ENCODE assay signal across 9 cellular contexts in the genomic region with DNA sequence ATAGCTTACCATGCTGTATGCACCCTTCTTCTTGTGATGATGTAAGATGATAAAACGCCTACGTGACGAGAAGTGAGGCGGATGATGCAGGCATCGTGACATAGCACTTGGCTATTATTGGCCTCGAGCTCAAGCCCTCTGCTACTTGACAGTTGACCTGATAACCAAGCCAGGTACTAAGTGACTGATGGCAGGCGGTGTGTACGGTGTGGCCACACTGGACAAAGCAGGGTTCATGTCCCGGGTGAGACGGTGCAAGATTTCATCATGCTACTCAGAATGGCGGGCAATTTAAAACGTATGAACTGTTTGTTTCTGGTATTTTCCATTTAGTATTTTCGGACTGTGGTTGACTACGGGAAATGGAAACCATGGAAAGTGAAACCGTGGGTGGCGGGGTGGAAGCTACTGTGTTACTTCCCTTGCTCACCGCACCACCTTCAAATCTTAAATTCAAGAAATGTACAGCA. TPM values are rescaled to one million over a fixed set of nuclear protein-coding genes. Genes with fewer than 3 reads are reported as not detected.
DNase-seq lines count a peak whose midpoint lies in the region; ATAC-seq and TF ChIP-seq lines count a peak whose summit lies in the region.
"Had no signal": no experiment of that assay in that cellular context is flagged by ENCODE, and none has a peak within 500 bp of the region (broad histone marks: within the 10 kb centered on the region; RNA-seq: fewer than 3 reads in every experiment).

No MANE protein-coding gene starts in this region.

- H3K9me3 ChIP-seq in neural progenitor cell (ENCODE audit: low read depth) (no peaks in the 10 kb centered on the region), stomach (no peaks in the 10 kb centered on the region)

- no peak for TF ChIP-seq EP300 in stomach (IDR thresholded peaks at IDR 0.05)

- H3K27ac Mint-ChIP-seq in IgD-negative memory B cell, result peak overlapping the region; percentile 8 to 83 (median 13)
- H3K27ac Mint-ChIP-seq in neural progenitor cell, result peak overlapping the region; percentile 51

- H3K36me3 ChIP-seq in neural progenitor cell (no peaks in the 10 kb centered on the region), stomach (no peaks in the 10 kb centered on the region)

- DNase-seq in activated T-cell treated with anti-CD3 and anti-CD28 coated beads, Interleukin-2, amount 50 U/mL, for 4 hours, result no peak
- DNase-seq in neural progenitor cell (ENCODE audit: low spot score) (no peak), stomach (no peak), head of caudate nucleus (no peak)

- H3K4me3 Mint-ChIP-seq in IgD-negative memory B cell (peak overlapping the region; percentile 69 to 88 (median 77)), neural progenitor cell (peak overlapping the region; percentile 19)
- peak overlapping the region; percentile 58 for H3K4me3 Mint-ChIP-seq in activated T-cell treated with anti-CD3 and anti-CD28 coated beads, Interleukin-2, amount 50 U/mL, for 4 hours

- H3K36me3 Mint-ChIP-seq in IgD-negative memory B cell, result peaks cover 1% of the 10 kb centered on the region
- H3K36me3 Mint-ChIP-seq in activated T-cell treated with anti-CD3 and anti-CD28 coated beads, Interleukin-2, amount 50 U/mL, for 4 hours (ENCODE audit: insufficient read depth), result no peaks in the 10 kb centered on the region
- H3K36me3 Mint-ChIP-seq in neural progenitor cell, result no peaks in the 10 kb centered on the region

- H3K79me2 ChIP-seq in neural progenitor cell (ENCODE audit: low read depth), result no peaks in the 10 kb centered on the region

- no peak overlapping the region for H3K4me2 ChIP-seq in neural progenitor cell
- H3K4me2 ChIP-seq: KMS-11 had no signal

- ATAC-seq in GM18505 (IDR thresholded peaks at IDR 0.05; ENCODE audit: unreplicated experiment) (no peak), HG03139 (IDR thresholded peaks at IDR 0.05; ENCODE audit: unreplicated experiment) (no peak), HG02610 (IDR thresholded peaks at IDR 0.05; ENCODE audit: unreplicated experiment) (no peak)
- peak in 1 of 2 donors; percentile 36 for ATAC-seq in activated T-cell treated with anti-CD3 and anti-CD28 coated beads, Interleukin-2, amount 50 U/mL, for 4 hours

- H4K20me1 ChIP-seq in neural progenitor cell (ENCODE audit: low read depth), result no peaks in the 10 kb centered on the region

- no peak overlapping the region for H3K9ac ChIP-seq in neural progenitor cell
- H3K9ac ChIP-seq: KMS-11 had no signal

- intact Hi-C loops in stomach (cut with DNase I; ENCODE audit: low total_unique reads), result no loop called here
- intact Hi-C loops in head of caudate nucleus (cut with DNase I), result no loop called here

- TF ChIP-seq CTCF in neural progenitor cell (IDR thresholded peaks at IDR 0.05), result no peak
- no peak for TF ChIP-seq CTCF in stomach (IDR thresholded peaks at IDR 0.05)

- H3K27ac ChIP-seq in neural progenitor cell (no peak overlapping the region), stomach (no peak overlapping the region)
- H3K27ac ChIP-seq: KMS-11 had no signal

- WGBS in stomach, 5 donors, result 82 to 90% (median 88%) methylated on average over 17 of the region's 17 CpGs

- H3K27me3 ChIP-seq in neural progenitor cell (no peaks in the 10 kb centered on the region), stomach (no peaks in the 10 kb centered on the region)

- peak; percentile 47 for TF ChIP-seq POLR2A in GM18505 (IDR thresholded peaks at IDR 0.05; ENCODE audit: borderline replicate concordance, extremely low read depth, insufficient read depth, insufficient read length)
- TF ChIP-seq POLR2A in stomach (IDR thresholded peaks at IDR 0.05), result no peak

- peaks cover 10 to 26% (median 15%) of the 10 kb centered on the region in 3 donors for H3K4me1 Mint-ChIP-seq in IgD-negative memory B cell
- peaks cover 8% of the 10 kb centered on the region for H3K4me1 Mint-ChIP-seq in activated T-cell treated with anti-CD3 and anti-CD28 coated beads, Interleukin-2, amount 50 U/mL, for 4 hours (ENCODE audit: low read depth)
- peaks cover 52% of the 10 kb centered on the region for H3K4me1 Mint-ChIP-seq in neural progenitor cell

- no peak overlapping the region for H3K4me3 ChIP-seq in neural progenitor cell
- H3K4me3 ChIP-seq in stomach, result no peak overlapping the region

- no peaks in the 10 kb centered on the region for H3K27me3 Mint-ChIP-seq in IgD-negative memory B cell
- H3K27me3 Mint-ChIP-seq in activated T-cell treated with anti-CD3 and anti-CD28 coated beads, Interleukin-2, amount 50 U/mL, for 4 hours (ENCODE audit: low read depth), result peaks cover 3% of the 10 kb centered on the region
- H3K27me3 Mint-ChIP-seq in neural progenitor cell (ENCODE audit: insufficient read depth, low read depth), result peaks cover 10% of the 10 kb centered on the region

- H3K9me3 Mint-ChIP-seq in IgD-negative memory B cell, result peaks cover 0 to 4% (median 0%) of the 10 kb centered on the region in 3 donors
- H3K9me3 Mint-ChIP-seq in activated T-cell treated with anti-CD3 and anti-CD28 coated beads, Interleukin-2, amount 50 U/mL, for 4 hours, result no peaks in the 10 kb centered on the region
- H3K9me3 Mint-ChIP-seq in neural progenitor cell, result no peaks in the 10 kb centered on the region

- no peak overlapping the region for H2AFZ ChIP-seq in neural progenitor cell (replicated peaks)

- peaks cover 16% of the 10 kb centered on the region for H3F3A ChIP-seq in neural progenitor cell (ENCODE audit: low read depth)

- H3K4me1 ChIP-seq in neural progenitor cell (peaks cover 20% of the 10 kb centered on the region), stomach (peaks cover 0 to under 1% (median 0%) of the 10 kb centered on the region in 4 donors)

RNA-seq across cellular contexts. Expression of gene SLC12A8, which starts 57.7 kb away (rescaled TPM):
- not detected for polyA plus RNA-seq in IgD-negative memory B cell
- 1 to 10 TPM in 1 of 3 donors, under 1 TPM in 2; 0.35 to 1.7 (median 0.63) TPM for total RNA-seq in activated T-cell treated with anti-CD3 and anti-CD28 coated beads, Interleukin-2, amount 50 U/mL, for 4 hours
- total RNA-seq in neural progenitor cell (ENCODE audit: low replicate concordance), result 2.2 and 4.6 TPM in 2 replicates
- total RNA-seq in stomach, result 10 to 100 TPM in 4 of 5 donors, 1 to 10 TPM in 1; 9.4 to 31.7 (median 18.8) TPM
- 1 to 10 TPM; 1.5 to 3.1 (median 2.8) TPM for polyA plus RNA-seq in stomach

Comparison
In these comparisons a context has a peak if more than half of its experiments do, and no peak if none do; other contexts are left out.
1. H3K4me3 Mint-ChIP-seq: peak in every context shown above with its lines; median percentile 77 in IgD-negative memory B cell; 58 in activated T-cell treated with anti-CD3 and anti-CD28 coated beads, Interleukin-2, amount 50 U/mL, for 4 hours; 19 in neural progenitor cell.